20 cellular contexts compared by ENCODE assay signal in the genomic region with DNA sequence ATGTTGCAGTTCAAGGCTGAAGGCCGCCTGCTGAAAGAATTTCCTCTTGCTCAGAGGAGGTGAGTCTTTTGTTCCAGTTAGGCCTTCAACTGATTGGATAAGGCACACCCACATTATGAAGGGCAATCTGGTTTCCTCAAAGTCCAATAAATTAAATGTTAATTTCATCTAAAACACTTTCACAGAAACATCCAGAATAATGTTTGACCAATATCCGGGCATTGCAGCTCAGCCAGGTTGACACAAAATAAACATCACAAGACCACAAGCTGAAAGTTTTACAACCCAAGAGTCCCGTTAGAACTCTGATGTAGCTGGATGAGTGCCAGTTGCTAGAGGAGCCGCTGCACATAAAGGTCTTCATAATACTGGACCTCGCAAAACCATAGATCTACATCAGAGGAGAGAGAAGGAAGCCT.
"Had no signal": no experiment of that assay in that cellular context is flagged by ENCODE, and none has a peak within 500 bp of the region (broad histone marks: within the 10 kb centered on the region; RNA-seq: fewer than 3 reads in every experiment).

No MANE protein-coding gene starts in this region.

- ATAC-seq: activated CD8-positive, alpha-beta T cell treated with anti-CD3 and anti-CD28 coated beads, Interleukin-2, amount 10 ng/mL, durations not matched to agents 7 days and 5 days; activated naive CD4-positive, alpha-beta T cell treated with anti-CD3 and anti-CD28 coated beads, Interleukin-2, amount 50 U/mL, for 72 hours; left lobe of liver; mucosa of descending colon; naive thymus-derived CD4-positive, alpha-beta T cell had no signal

- H3K4me3 ChIP-seq: heart left ventricle, mucosa of descending colon, upper lobe of right lung had no signal

- H3K9me3 ChIP-seq: heart left ventricle, mucosa of descending colon, upper lobe of right lung had no signal

- H2AFZ ChIP-seq: parathyroid adenoma had no signal

- H3K9ac ChIP-seq: parathyroid adenoma had no signal

- DNase-seq: activated CD4-positive, alpha-beta T cell treated with anti-CD3 and anti-CD28 coated beads, Interleukin-2, amount 10 ng/mL, durations not matched to agents 24 days and 14 days; activated CD4-positive, CD25-positive, alpha-beta regulatory T cell; activated CD8-positive, alpha-beta memory T cell treated with anti-CD3 and anti-CD28 coated beads, Interleukin-2, amount 50 U/mL, for 4 hours; activated CD8-positive, alpha-beta T cell treated with anti-CD3 and anti-CD28 coated beads, Interleukin-2, amount 10 ng/mL, durations not matched to agents 7 days and 5 days; activated effector memory CD4-positive, alpha-beta T cell treated with anti-CD3 and anti-CD28 coated beads, Interleukin-2, amount 50 U/mL, for 16 hours; activated T-cell treated with anti-CD3 and anti-CD28 coated beads, Interleukin-2, amount 50 U/mL, for 48 hours; cortex of kidney; effector CD8-positive, alpha-beta T cell; heart left ventricle; mucosa of descending colon; naive thymus-derived CD4-positive, alpha-beta T cell; retina; stimulated activated CD4-positive, alpha-beta T cell treated with anti-CD3 and anti-CD28 coated beads, Interleukin-4, amount 100 ng/mL, for 24 hours; stimulated activated CD8-positive, alpha-beta memory T cell treated with anti-CD3 and anti-CD28 coated beads, Interleukin-4, amount 100 ng/mL, for 48 hours; stimulated activated naive CD4-positive, alpha-beta T cell treated with Interleukin-2 at 50 U/mL for 16 hours; SW 1271; upper lobe of right lung had no signal

- H3K27ac ChIP-seq: parathyroid adenoma, upper lobe of right lung had no signal

- H3K27me3 ChIP-seq: heart left ventricle, upper lobe of right lung had no signal

- H3K79me2 ChIP-seq: parathyroid adenoma had no signal

- H3K36me3 ChIP-seq: heart left ventricle, upper lobe of right lung had no signal
